Comparison of ENCODE assay signal across 7 cellular contexts in genomic region chr9:113057193-113057592, GRCh38. TPM values are rescaled to one million over a fixed set of nuclear protein-coding genes. Genes with fewer than 3 reads are reported as not detected.
DNase-seq lines count a peak whose midpoint lies in the region; ATAC-seq and TF ChIP-seq lines count a peak whose summit lies in the region.

No MANE protein-coding gene starts in this region.

- ATAC-seq in HG02852 (IDR thresholded peaks at IDR 0.05; ENCODE audit: unreplicated experiment), result no peak

- WGBS in mammary epithelial cell (ENCODE audit: low coverage, missing lambda C conversion rate), result 24% methylated on average over 5 of the region's 5 CpGs
- WGBS in transverse colon (ENCODE audit: low coverage in 1 of 2), 2 donors, result 46 to 52% methylated on average over 5 of the region's 5 CpGs

- peak overlapping the region; percentile 73 for H3K4me2 ChIP-seq in mammary epithelial cell (ENCODE audit: insufficient read depth, low read depth, low read length)

- H3K36me3 ChIP-seq in HUES6 (ENCODE audit: control insufficient read depth, insufficient read depth, low read length) (no peaks in the 10 kb centered on the region), mammary epithelial cell (ENCODE audit: insufficient read depth, low read length) (no peaks in the 10 kb centered on the region), transverse colon (no peaks in the 10 kb centered on the region)

- H2AFZ ChIP-seq in mammary epithelial cell (ENCODE audit: low read depth, low read length), result peak overlapping the region; percentile 100

- H3K27ac ChIP-seq in HUES6 (ENCODE audit: low read depth, low read length) (no peak overlapping the region), mammary epithelial cell (ENCODE audit: insufficient read depth, low read depth, low read length) (no peak overlapping the region), transverse colon (peak overlapping the region in 3 of 4 donors; percentile 59 to 81 (median 63))

- DNase-seq in mammary epithelial cell (no peak), medulla oblongata (ENCODE audit: extremely low spot score) (peak; percentile 2), transverse colon (no peak), GM13977 (ENCODE audit: low spot score) (no peak), midbrain (lab: John Stamatoyannopoulos, UW) (no peak)

- H3K9ac ChIP-seq in HUES6 (ENCODE audit: low read length), result no peak overlapping the region
- no peak overlapping the region for H3K9ac ChIP-seq in mammary epithelial cell (ENCODE audit: insufficient read depth, low read length)

- TF ChIP-seq POLR2A in transverse colon (IDR thresholded peaks at IDR 0.05), result no peak

- no TSS peak for BruUV-seq in mammary epithelial cell (replicated peaks; lab: Mats Ljungman, UMichigan)

- H3K9me3 ChIP-seq in HUES6 (ENCODE audit: control insufficient read depth, insufficient read depth, low read depth, low read length) (peaks cover 46% of the 10 kb centered on the region), mammary epithelial cell (replicated peaks; ENCODE audit: insufficient read depth, low read length) (peaks cover 17% of the 10 kb centered on the region), transverse colon (peaks cover 31 to 32% of the 10 kb centered on the region in 2 donors)

- H4K20me1 ChIP-seq in mammary epithelial cell (ENCODE audit: insufficient read depth, low read length), result no peaks in the 10 kb centered on the region

- H3K27me3 ChIP-seq in HUES6 (ENCODE audit: control insufficient read depth, insufficient read depth, low read length) (peaks cover 12% of the 10 kb centered on the region; the same call in 1 of the 2 replicates), mammary epithelial cell (ENCODE audit: insufficient read depth, low read length) (peaks cover 9% of the 10 kb centered on the region), transverse colon (peaks cover 34% of the 10 kb centered on the region)

- H3K4me1 ChIP-seq in HUES6 (ENCODE audit: control insufficient read depth, insufficient read depth, low read length) (no peaks in the 10 kb centered on the region), mammary epithelial cell (ENCODE audit: insufficient read depth, low read length) (no peaks in the 10 kb centered on the region), transverse colon (peaks cover 0 to 5% (median 2%) of the 10 kb centered on the region in 4 donors)

- TF ChIP-seq CTCF in mammary epithelial cell (conservative IDR thresholded peaks at IDR 0.05 in 1 of 2, IDR thresholded peaks at IDR 0.05 in 1 of 2; ENCODE audit: extremely low read depth in 1 of 2, insufficient read depth in 1 of 2, low read depth in 1 of 2, low read length in 2 of 2), result no peak
- no peak for TF ChIP-seq CTCF in transverse colon (IDR thresholded peaks at IDR 0.05)
- no peak for TF ChIP-seq CTCF in GM13977 (IDR thresholded peaks at IDR 0.05; ENCODE audit: extremely low read depth, insufficient read depth, missing control alignments)

- dilution Hi-C loops in mammary epithelial cell (cut with HindIII; ENCODE audit: low sequenced_read_pairs), result no loop called here

- peak overlapping the region; percentile 91 for H3K4me3 ChIP-seq in HUES6 (ENCODE audit: low read depth, low read length)
- peak overlapping the region; percentile 61 to 85 (median 76) for H3K4me3 ChIP-seq in mammary epithelial cell (replicated peaks in 1 of 3; ENCODE audit: insufficient read depth in 1 of 3, low read depth in 2 of 3, low read length in 3 of 3)
- H3K4me3 ChIP-seq in transverse colon, result peak overlapping the region in 3 of 4 donors; percentile 47 to 67 (median 56)

- no peak for TF ChIP-seq EP300 in transverse colon (IDR thresholded peaks at IDR 0.05; ENCODE audit: low read depth)

- CTCF ChIA-PET in mammary epithelial cell (lab: Charles Lee; ENCODE audit: low non-redundant PET), result no interaction called here

- in situ Hi-C loops in mammary epithelial cell (cut with MboI; ENCODE audit: low sequenced_read_pairs in 2 of 2) (no loop called here), transverse colon (cut with MboI; ENCODE audit: low pct_ligation_motif_present in 1 of 4, low pct_unique_long_range_greater_than_20kb in 1 of 4, low sequenced_read_pairs in 3 of 4) (no loop called here), GM13977 (cut with MboI; ENCODE audit: low pct_unique_long_range_greater_than_20kb, low sequenced_read_pairs, unreplicated experiment) (no loop called here)

- intact Hi-C loops in mammary epithelial cell (cut with micrococcal nuclease), result no loop called here
- intact Hi-C loops in transverse colon (cut with DNase I; ENCODE audit: low total_unique reads), result no loop called here

- H3K79me2 ChIP-seq in mammary epithelial cell (ENCODE audit: insufficient read depth, low read length), result no peaks in the 10 kb centered on the region

RNA-seq across cellular contexts. Expression of gene ZFP37, which starts 0.7 kb away (rescaled TPM):
- 1 to 10 TPM; 1.8 to 2.1 TPM for total RNA-seq in mammary epithelial cell
- 0.43 TPM for polyA plus RNA-seq in mammary epithelial cell
- polyA minus RNA-seq in mammary epithelial cell, result 0.31 TPM
- total RNA-seq in transverse colon, result 1 to 10 TPM in 1 of 4 donors, under 1 TPM in 2, not detected in 1; 0.68 to 1.7 (median 0.80) TPM

RNA-seq across cellular contexts. Expression of gene ZNF883, which starts 45.2 kb away (rescaled TPM):
- total RNA-seq in mammary epithelial cell, result 1 to 10 TPM; 3.2 to 7.8 TPM
- polyA plus RNA-seq in mammary epithelial cell, result 1.8 TPM
- polyA minus RNA-seq in mammary epithelial cell, result not detected
- 1 to 10 TPM in 1 of 4 donors, under 1 TPM in 2, not detected in 1; 0.27 to 3.0 (median 0.64) TPM for total RNA-seq in transverse colon

Comparison
In these comparisons a context has a peak if more than half of its experiments do, and no peak if none do; other contexts are left out.
1. H3K27ac ChIP-seq: peak in transverse colon (3 of 4); none in HUES6 (single experiment) and mammary epithelial cell (single experiment).
2. Peak in every context shown above with its lines, with median percentiles within 50 percentile points of each other: H3K4me3 ChIP-seq.